1 cellular context compared by ENCODE assay signal in the genomic region with DNA sequence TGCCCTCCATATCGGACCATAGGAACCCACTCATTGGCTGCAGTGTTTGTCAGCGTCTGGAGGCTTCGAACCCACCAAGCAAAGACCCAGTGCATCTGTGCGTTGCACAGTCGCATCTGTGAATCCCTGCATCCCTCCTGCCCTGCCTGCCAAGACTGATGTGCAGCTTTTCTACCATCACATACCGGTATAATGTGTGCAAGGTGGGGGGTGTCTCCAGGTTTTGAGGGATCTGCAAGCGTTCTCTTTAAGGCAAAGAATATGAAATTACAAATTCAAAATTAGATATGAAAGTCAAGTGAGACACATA.
TF ChIP-seq lines count a peak whose summit lies in the region.

No MANE protein-coding gene starts in this region.

TF ChIP-seq in endothelial cell of umbilical vein, 7 proteins besides CTCF, POLR2A, EP300 and RAD21 (continued from another document):
- no peak for TF ChIP-seq MYC (IDR thresholded peaks at IDR 0.05; ENCODE audit: low read depth, low read length)
- no peak for TF ChIP-seq JUN (IDR thresholded peaks at IDR 0.05; ENCODE audit: borderline replicate concordance, insufficient read depth, insufficient read length, low read depth)
- no peak for TF ChIP-seq EZH2 (IDR thresholded peaks at IDR 0.05; ENCODE audit: borderline replicate concordance, low read depth, low read length, severe bottlenecking)
- no peak for TF ChIP-seq FOS (IDR thresholded peaks at IDR 0.05; ENCODE audit: borderline replicate concordance, insufficient read depth, low read length)
- no peak for TF ChIP-seq POLR2AphosphoS5 (IDR thresholded peaks at IDR 0.05; ENCODE audit: insufficient read depth, low read depth, low read length)
